8 cellular contexts compared by ENCODE assay signal in the genomic region with DNA sequence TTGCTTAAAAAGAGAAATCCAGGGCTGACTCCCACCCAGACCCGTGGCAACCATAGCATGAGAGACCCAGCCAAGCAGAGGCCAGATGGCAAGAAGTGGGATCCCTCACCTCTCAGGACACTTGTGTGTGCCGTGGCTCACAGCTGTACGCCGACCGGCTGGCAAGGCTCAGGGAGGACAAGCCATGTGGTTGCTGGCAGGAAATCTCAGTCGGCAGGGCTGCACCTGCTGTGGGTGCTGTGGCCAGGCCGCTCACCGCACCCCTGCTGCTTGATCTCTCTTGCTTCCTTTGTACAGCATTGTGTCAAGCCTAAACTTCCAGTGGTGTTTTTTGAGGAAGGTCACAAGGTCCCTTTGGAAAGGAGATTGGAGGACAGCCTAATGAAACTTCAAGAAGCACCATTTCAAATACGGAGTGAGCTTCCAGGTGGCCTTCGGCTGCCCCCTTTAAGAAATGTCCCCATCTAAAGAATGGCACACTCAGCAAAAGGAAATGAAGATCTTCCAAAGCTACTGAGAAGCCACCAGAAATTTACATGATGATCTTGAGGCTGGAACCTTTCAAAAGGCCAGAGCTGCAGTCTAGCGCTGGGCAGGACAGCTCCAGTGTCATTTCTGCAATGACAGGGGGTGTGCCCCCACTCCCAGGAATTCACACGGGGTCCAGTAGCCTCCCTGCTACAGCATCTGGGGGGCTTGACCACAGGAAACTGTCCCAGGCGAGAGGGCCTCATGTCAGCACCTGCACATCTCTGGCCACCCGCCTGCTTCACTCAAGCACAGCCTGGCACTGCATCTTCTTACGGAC.
DNase-seq lines count a peak whose midpoint lies in the region; ATAC-seq and TF ChIP-seq lines count a peak whose summit lies in the region.

No MANE protein-coding gene starts in this region.

- TF ChIP-seq CTCF in body of pancreas (IDR thresholded peaks at IDR 0.05) = no peak

- H2BK120ac ChIP-seq in mesendoderm (ENCODE audit: low read depth, low read length) = no peak overlapping the region

- H3K36me3 Mint-ChIP-seq in T-helper 1 cell treated with Interleukin-12 subunit alpha and Interleukin-12 subunit beta and Interleukin-4 antibody, amounts not matched to agents 30 μg/mL and 1 μg/mL, for 36 hours (ENCODE audit: low read depth) = no peaks in the 10 kb centered on the region
- H3K36me3 Mint-ChIP-seq in naive thymus-derived CD4-positive, alpha-beta T cell = no peaks in the 10 kb centered on the region

- H3K9me3 ChIP-seq in naive thymus-derived CD4-positive, alpha-beta T cell (ENCODE audit: control insufficient read depth in 2 of 3, low read length in 3 of 3) = no peaks in the 10 kb centered on the region
- H3K9me3 ChIP-seq in body of pancreas = no peaks in the 10 kb centered on the region

- H3K23ac ChIP-seq in mesendoderm (ENCODE audit: low read length) = no peak overlapping the region

- H3K27me3 Mint-ChIP-seq in T-helper 1 cell treated with Interleukin-12 subunit alpha and Interleukin-12 subunit beta and Interleukin-4 antibody, amounts not matched to agents 30 μg/mL and 1 μg/mL, for 36 hours (ENCODE audit: low read depth) = peaks cover 24% of the 10 kb centered on the region
- peaks cover 0 to 32% (median 0%) of the 10 kb centered on the region in 5 donors for H3K27me3 Mint-ChIP-seq in naive thymus-derived CD4-positive, alpha-beta T cell

- no peak overlapping the region for H2BK5ac ChIP-seq in mesendoderm (ENCODE audit: low read length)

- no CpG with 5 or more reads among the region's 15 CpGs for WGBS in mesendoderm (ENCODE audit: extremely low coverage, insufficient coverage, low lambda C conversion rate)
- 55 to 64% methylated on average over 12 to 14 of the region's 15 CpGs for WGBS in body of pancreas, 2 donors

- peak overlapping the region; percentile 39 for H3K27ac Mint-ChIP-seq in T-helper 1 cell treated with Interleukin-12 subunit alpha and Interleukin-12 subunit beta and Interleukin-4 antibody, amounts not matched to agents 30 μg/mL and 1 μg/mL, for 36 hours
- peak overlapping the region in 6 of 9 donors; percentile 50 to 80 (median 58) for H3K27ac Mint-ChIP-seq in naive thymus-derived CD4-positive, alpha-beta T cell

- H4K5ac ChIP-seq in mesendoderm (ENCODE audit: low read length) = no peak overlapping the region

- no peak overlapping the region for H3K27ac ChIP-seq in naive thymus-derived CD4-positive, alpha-beta T cell (ENCODE audit: low read depth, low read length)
- H3K27ac ChIP-seq in mesendoderm (ENCODE audit: low read depth, low read length) = no peak overlapping the region
- H3K27ac ChIP-seq in body of pancreas = no peak overlapping the region

- H3K4me2 ChIP-seq in mesendoderm (ENCODE audit: low read length) = no peak overlapping the region

- no peaks in the 10 kb centered on the region for H3K79me2 ChIP-seq in mesendoderm (ENCODE audit: control insufficient read depth, insufficient read depth, low read length)

- no peaks in the 10 kb centered on the region for H3K36me3 ChIP-seq in naive thymus-derived CD4-positive, alpha-beta T cell (ENCODE audit: control insufficient read depth in 2 of 3, insufficient read depth in 3 of 3, low read length in 3 of 3)
- H3K36me3 ChIP-seq in mesendoderm (ENCODE audit: control insufficient read depth, insufficient read depth, low read length) (no peaks in the 10 kb centered on the region), body of pancreas (replicated peaks in 1 of 2; ENCODE audit: insufficient read depth in 1 of 2, low read depth in 2 of 2) (no peaks in the 10 kb centered on the region)

- H3K4me3 ChIP-seq in naive thymus-derived CD4-positive, alpha-beta T cell (ENCODE audit: low read length) = peak overlapping the region; percentile 36
- H3K4me3 ChIP-seq in mesendoderm (ENCODE audit: low read length) = no peak overlapping the region
- no peak overlapping the region for H3K4me3 ChIP-seq in body of pancreas

- H3K4me1 Mint-ChIP-seq in T-helper 1 cell treated with Interleukin-12 subunit alpha and Interleukin-12 subunit beta and Interleukin-4 antibody, amounts not matched to agents 30 μg/mL and 1 μg/mL, for 36 hours (ENCODE audit: low read depth) = peaks cover 18% of the 10 kb centered on the region
- H3K4me1 Mint-ChIP-seq in naive thymus-derived CD4-positive, alpha-beta T cell = peaks cover 12 to 60% (median 47%) of the 10 kb centered on the region in 7 donors

- peak overlapping the region; percentile 12 for H3K4me3 Mint-ChIP-seq in T-helper 1 cell treated with Interleukin-12 subunit alpha and Interleukin-12 subunit beta and Interleukin-4 antibody, amounts not matched to agents 30 μg/mL and 1 μg/mL, for 36 hours
- H3K4me3 Mint-ChIP-seq in naive thymus-derived CD4-positive, alpha-beta T cell = peak overlapping the region; percentile 60 to 85 (median 76)

- DNase-seq in naive thymus-derived CD4-positive, alpha-beta T cell = peak in 8 of 9 donors; percentile 27 to 76 (median 56)
- no peak for DNase-seq in OCI-M1 (lab: John Stamatoyannopoulos, UW)
- DNase-seq in mesendoderm = no peak
- no peak for DNase-seq in body of pancreas

- ATAC-seq in GM18867 (IDR thresholded peaks at IDR 0.05; ENCODE audit: unreplicated experiment) (peak; percentile 90), HG02763 (IDR thresholded peaks at IDR 0.05; ENCODE audit: unreplicated experiment) (peak; percentile 92), HG03439 (IDR thresholded peaks at IDR 0.05; ENCODE audit: unreplicated experiment) (no peak), body of pancreas (no peak)
- peak; percentile 82 for ATAC-seq in naive thymus-derived CD4-positive, alpha-beta T cell

- H3K27me3 ChIP-seq in naive thymus-derived CD4-positive, alpha-beta T cell (ENCODE audit: control insufficient read depth in 2 of 2, insufficient read depth in 2 of 2, low read length in 2 of 2) = no peaks in the 10 kb centered on the region
- H3K27me3 ChIP-seq in mesendoderm (ENCODE audit: insufficient read depth, low read length, poor library complexity) = no peaks in the 10 kb centered on the region
- H3K27me3 ChIP-seq in body of pancreas = no peaks in the 10 kb centered on the region

- no peak overlapping the region for H3K4ac ChIP-seq in mesendoderm (ENCODE audit: low read depth, low read length)

- no peak overlapping the region for H3K18ac ChIP-seq in mesendoderm (ENCODE audit: low read length)

- POLR2A ChIA-PET in naive thymus-derived CD4-positive, alpha-beta T cell (lab: Charles Lee) = interaction anchor here (0.6 to 5.9 kb wide), 7 partner anchors 10 to 409 kb away, joined by 3 to 46 read pairs (median 4); partner anchors contain the start of gene MGMT

- H3K79me1 ChIP-seq in mesendoderm (ENCODE audit: low read length) = no peaks in the 10 kb centered on the region

- no peaks in the 10 kb centered on the region for H3K9me3 Mint-ChIP-seq in T-helper 1 cell treated with Interleukin-12 subunit alpha and Interleukin-12 subunit beta and Interleukin-4 antibody, amounts not matched to agents 30 μg/mL and 1 μg/mL, for 36 hours
- no peaks in the 10 kb centered on the region for H3K9me3 Mint-ChIP-seq in naive thymus-derived CD4-positive, alpha-beta T cell

- H3K56ac ChIP-seq in mesendoderm (ENCODE audit: low read length) = no peak overlapping the region

- H4K8ac ChIP-seq in mesendoderm (ENCODE audit: low read depth, low read length) = no peak overlapping the region

- no peak overlapping the region for H3K9ac ChIP-seq in mesendoderm (ENCODE audit: low read length)

- CTCF ChIA-PET in naive thymus-derived CD4-positive, alpha-beta T cell (lab: Charles Lee) = interaction anchor here (0.9 to 1.7 kb wide), 3 partner anchors 22 to 275 kb away, joined by 4 to 7 read pairs (median 4); no protein-coding TSS in a partner anchor

- intact Hi-C loops in naive thymus-derived CD4-positive, alpha-beta T cell (cut with micrococcal nuclease) = loop anchor here (1.0 to 5.0 kb wide), 3 partner anchors 22 to 44 kb away; no protein-coding TSS in a partner anchor
- intact Hi-C loops in body of pancreas (cut with DNase I) = no loop called here

- peaks cover 5 to 39% of the 10 kb centered on the region in 2 donors for H3K4me1 ChIP-seq in naive thymus-derived CD4-positive, alpha-beta T cell (ENCODE audit: control insufficient read depth in 2 of 2, insufficient read depth in 2 of 2, low read length in 2 of 2)
- H3K4me1 ChIP-seq in mesendoderm (ENCODE audit: control insufficient read depth, low read depth, low read length) = peaks cover 2% of the 10 kb centered on the region
- no peaks in the 10 kb centered on the region for H3K4me1 ChIP-seq in body of pancreas

- TF ChIP-seq POLR2A in body of pancreas (IDR thresholded peaks at IDR 0.05) = no peak

- no peak overlapping the region for H2BK15ac ChIP-seq in mesendoderm (replicated peaks; ENCODE audit: low read depth)

- H2AK5ac ChIP-seq in mesendoderm (ENCODE audit: low read length) = no peak overlapping the region

Comparison
In these comparisons a context has a peak if more than half of its experiments do, and no peak if none do; other contexts are left out.
1. ATAC-seq: peak in GM18867 (single experiment), HG02763 (single experiment) and naive thymus-derived CD4-positive, alpha-beta T cell (single experiment); none in HG03439 (single experiment) and body of pancreas (single experiment).
2. DNase-seq: peak in naive thymus-derived CD4-positive, alpha-beta T cell (8 of 9); none in OCI-M1 (single experiment), mesendoderm (single experiment) and body of pancreas (0 of 4).